16 cellular contexts compared by ENCODE assay signal in genomic region chr2:26914963-26915310, GRCh38. TPM values are rescaled to one million over a fixed set of nuclear protein-coding genes. Genes with fewer than 3 reads are reported as not detected.
DNase-seq lines count a peak whose midpoint lies in the region; ATAC-seq and TF ChIP-seq lines count a peak whose summit lies in the region.
"Had no signal": no experiment of that assay in that cellular context is flagged by ENCODE, and none has a peak within 500 bp of the region (broad histone marks: within the 10 kb centered on the region; RNA-seq: fewer than 3 reads in every experiment).

No MANE protein-coding gene starts in this region.

- peaks cover 48% of the 10 kb centered on the region for H3K4me1 ChIP-seq in cardiac muscle cell (ENCODE audit: low read depth)
- peaks cover 0 to 9% (median 3%) of the 10 kb centered on the region in 4 donors for H3K4me1 ChIP-seq in esophagus muscularis mucosa
- no peaks in the 10 kb centered on the region for H3K4me1 ChIP-seq in colonic mucosa
- H3K4me1 ChIP-seq in PC-9 (replicated peaks; ENCODE audit: insufficient read depth): no peaks in the 10 kb centered on the region
- H3K4me1 ChIP-seq: Caco-2 had no signal

- H3K9me3 ChIP-seq in cardiac muscle cell (ENCODE audit: low read depth): no peaks in the 10 kb centered on the region
- no peaks in the 10 kb centered on the region for H3K9me3 ChIP-seq in esophagus muscularis mucosa
- H3K9me3 ChIP-seq in colonic mucosa: no peaks in the 10 kb centered on the region
- no peaks in the 10 kb centered on the region for H3K9me3 ChIP-seq in PC-9 (ENCODE audit: insufficient read depth, low read depth)

- H3K27me3 Mint-ChIP-seq in osteocyte (ENCODE audit: unreplicated experiment): peaks cover 42% of the 10 kb centered on the region

- 96% methylated on average over 2 of the region's 2 CpGs for WGBS in esophagus muscularis mucosa

- no peak overlapping the region for H3K9ac ChIP-seq in colonic mucosa (ENCODE audit: low read depth in 2 of 2, low read length in 2 of 2)

- TF ChIP-seq POLR2A in esophagus muscularis mucosa (IDR thresholded peaks at IDR 0.05; ENCODE audit: low read depth): no peak

- no peak for DNase-seq in cardiac muscle cell (ENCODE audit: low read depth in 1 of 2, low spot score in 1 of 2)
- no peak for DNase-seq in left cardiac atrium
- DNase-seq in esophagus muscularis mucosa (ENCODE audit: extremely low spot score): peak; percentile 83
- peak; percentile 62 for DNase-seq in osteocyte (ENCODE audit: extremely low spot score, unreplicated experiment)
- no peak for DNase-seq in colonic mucosa
- DNase-seq in PC-9: no peak
- no peak for DNase-seq in ecto neural progenitor cell (ENCODE audit: low spot score)
- DNase-seq: Caco-2; CD8-positive, alpha-beta T cell; DND-41; GDM1; GOT3; HCEC 1CT; HFFc6 had no signal

- H2AFZ ChIP-seq in PC-9: no peak overlapping the region

- TF ChIP-seq CTCF in cardiac muscle cell (IDR thresholded peaks at IDR 0.05; ENCODE audit: low read depth, low read length) (no peak), esophagus muscularis mucosa (IDR thresholded peaks at IDR 0.05) (no peak), osteocyte (IDR thresholded peaks at IDR 0.05) (no peak), colonic mucosa (IDR thresholded peaks at IDR 0.05) (no peak), PC-9 (conservative IDR thresholded peaks at IDR 0.05) (no peak)

- POLR2A ChIA-PET in PC-9 (lab: Charles Lee; ENCODE audit: unreplicated experiment): no interaction called here

- intact Hi-C loops in left cardiac atrium (cut with DNase I): no loop called here
- intact Hi-C loops in esophagus muscularis mucosa (cut with DNase I): no loop called here
- intact Hi-C loops in colonic mucosa (cut with DNase I): no loop called here
- intact Hi-C loops in PC-9 (cut with micrococcal nuclease; ENCODE audit: unreplicated experiment): no loop called here

- H3K27ac ChIP-seq in cardiac muscle cell (peak overlapping the region; percentile 84), esophagus muscularis mucosa (replicated peaks in 1 of 4) (no peak overlapping the region), colonic mucosa (no peak overlapping the region), PC-9 (no peak overlapping the region)
- H3K27ac ChIP-seq: 22Rv1 had no signal

- BruUV-seq in PC-9 (replicated peaks; lab: Mats Ljungman, UMichigan): no TSS peak

- no peaks in the 10 kb centered on the region for H3K9me2 ChIP-seq in PC-9 (ENCODE audit: insufficient read depth)

- no peak overlapping the region for H3K4me2 ChIP-seq in PC-9

- H3K4me1 Mint-ChIP-seq in osteocyte (ENCODE audit: unreplicated experiment): no peaks in the 10 kb centered on the region
- H3K4me1 Mint-ChIP-seq: CD14-positive monocyte had no signal

- no peaks in the 10 kb centered on the region for H3K79me2 ChIP-seq in PC-9 (ENCODE audit: low read depth)

- no peaks in the 10 kb centered on the region for H3F3A ChIP-seq in PC-9 (ENCODE audit: insufficient read depth, low read depth)

- no peak for TF ChIP-seq EP300 in esophagus muscularis mucosa (IDR thresholded peaks at IDR 0.05)

- H4K20me1 ChIP-seq in PC-9 (ENCODE audit: insufficient read depth): no peaks in the 10 kb centered on the region

- no peak overlapping the region for H3K4me3 ChIP-seq in cardiac muscle cell
- no peak overlapping the region for H3K4me3 ChIP-seq in esophagus muscularis mucosa
- H3K4me3 ChIP-seq in colonic mucosa: no peak overlapping the region
- no peak overlapping the region for H3K4me3 ChIP-seq in PC-9

- H3K36me3 ChIP-seq in cardiac muscle cell: no peaks in the 10 kb centered on the region
- H3K36me3 ChIP-seq in esophagus muscularis mucosa: no peaks in the 10 kb centered on the region
- no peaks in the 10 kb centered on the region for H3K36me3 ChIP-seq in colonic mucosa
- no peaks in the 10 kb centered on the region for H3K36me3 ChIP-seq in PC-9 (ENCODE audit: low read depth)

- H3K9me3 Mint-ChIP-seq in osteocyte (ENCODE audit: unreplicated experiment): peaks cover 9% of the 10 kb centered on the region
- H3K9me3 Mint-ChIP-seq: CD14-positive monocyte; CD8-positive, alpha-beta T cell; HFFc6 had no signal

- CTCF ChIA-PET in PC-9 (lab: Charles Lee): no interaction called here

- no peaks in the 10 kb centered on the region for H3K36me3 Mint-ChIP-seq in osteocyte (ENCODE audit: unreplicated experiment)
- H3K36me3 Mint-ChIP-seq: CD14-positive monocyte; CD8-positive, alpha-beta T cell had no signal

- H3K27me3 ChIP-seq in cardiac muscle cell (no peaks in the 10 kb centered on the region), esophagus muscularis mucosa (peaks cover 0 to 41% (median 3%) of the 10 kb centered on the region in 4 donors), colonic mucosa (no peaks in the 10 kb centered on the region), PC-9 (ENCODE audit: insufficient read depth, low read depth) (peaks cover 70% of the 10 kb centered on the region)

- no peak overlapping the region for H3K4me3 Mint-ChIP-seq in osteocyte (ENCODE audit: unreplicated experiment)
- H3K4me3 Mint-ChIP-seq: CD14-positive monocyte; CD8-positive, alpha-beta T cell; HFFc6 had no signal

- H3K27ac Mint-ChIP-seq in osteocyte (ENCODE audit: unreplicated experiment): no peak overlapping the region
- H3K27ac Mint-ChIP-seq: CD14-positive monocyte; CD8-positive, alpha-beta T cell; HFFc6 had no signal

- no peak for ATAC-seq in left cardiac atrium
- ATAC-seq: CD8-positive, alpha-beta T cell had no signal

RNA-seq across cellular contexts. Expression of gene MAPRE3, which starts 55.5 kb away (rescaled TPM):
- total RNA-seq in cardiac muscle cell: 75.9 and 143 TPM in 2 replicates
- 212 TPM in 2 replicates for polyA plus RNA-seq in cardiac muscle cell
- 10 to 100 TPM; 35.3 to 43.1 TPM for total RNA-seq in left cardiac atrium
- 10 to 100 TPM in 3 of 4 donors, 1 to 10 TPM in 1; 9.3 to 23.0 (median 13.4) TPM for total RNA-seq in esophagus muscularis mucosa
- total RNA-seq in osteocyte: 9.4 and 9.5 TPM in 2 replicates
- total RNA-seq in colonic mucosa: 10 to 100 TPM; 21.6 to 22.0 TPM
- total RNA-seq in PC-9 (2021): 17.1 and 25.2 TPM in 2 replicates

Comparison
In these comparisons a context has a peak if more than half of its experiments do, and no peak if none do; other contexts are left out.
1. DNase-seq: peak in esophagus muscularis mucosa (single experiment) and osteocyte (single experiment); none in cardiac muscle cell (0 of 2), left cardiac atrium (single experiment), colonic mucosa (single experiment), PC-9 (0 of 2) and ecto neural progenitor cell (single experiment).